ENCODE assay signal across 8 cellular contexts in genomic region chr11:6612816-6613136, GRCh38. TPM values are rescaled to one million over a fixed set of nuclear protein-coding genes. Genes with fewer than 3 reads are reported as not detected.
DNase-seq lines count a peak whose midpoint lies in the region; ATAC-seq and TF ChIP-seq lines count a peak whose summit lies in the region.

No MANE protein-coding gene starts in this region.

- peaks cover 12% of the 10 kb centered on the region; the same call in 1 of the 2 replicates for H3K79me2 ChIP-seq in OCI-LY7 (ENCODE audit: insufficient read depth, low read depth, low read length)
- H3K79me2 ChIP-seq in fibroblast of lung (ENCODE audit: control insufficient read depth, insufficient read depth, low read length) = peaks cover 44% of the 10 kb centered on the region

- POLR2A ChIA-PET in OCI-LY7 (lab: Charles Lee) = interaction anchor here (0.6 to 2.2 kb wide), 8 partner anchors 8 to 1376 kb away, joined by 3 to 22 read pairs (median 4); partner anchors contain the start of gene MRPL17

- no peak overlapping the region for H3K4me3 Mint-ChIP-seq in activated T-cell treated with anti-CD3 and anti-CD28 coated beads, Interleukin-2, amount 50 U/mL, for 72 hours
- H3K4me3 Mint-ChIP-seq in activated T-cell treated with anti-CD3 and anti-CD28 coated beads, Interleukin-2, amount 50 U/mL, for 4 hours = no peak overlapping the region

- H3K27me3 Mint-ChIP-seq in activated T-cell treated with anti-CD3 and anti-CD28 coated beads, Interleukin-2, amount 50 U/mL, for 72 hours (ENCODE audit: low read depth) = no peaks in the 10 kb centered on the region
- no peaks in the 10 kb centered on the region for H3K27me3 Mint-ChIP-seq in activated T-cell treated with anti-CD3 and anti-CD28 coated beads, Interleukin-2, amount 50 U/mL, for 4 hours (ENCODE audit: low read depth)

- no peak for DNase-seq in activated T-cell treated with anti-CD3 and anti-CD28 coated beads, Interleukin-2, amount 50 U/mL, for 72 hours
- no peak for DNase-seq in activated T-cell treated with anti-CD3 and anti-CD28 coated beads, Interleukin-2, amount 50 U/mL, for 4 hours
- DNase-seq in OCI-LY7 (ENCODE audit: low spot score) (no peak), fibroblast of lung (ENCODE audit: low read depth in 2 of 2) (no peak), psoas muscle (peak in 1 of 2 donors; percentile 51), ureter (ENCODE audit: low spot score) (no peak), LoVo (ENCODE audit: low spot score) (no peak)

- CTCF ChIA-PET in OCI-LY7 (lab: Charles Lee; ENCODE audit: unreplicated experiment) = interaction anchor here (0.8 to 1.5 kb wide), 3 partner anchors 8 to 34 kb away, joined by 3 to 8 read pairs (median 3); no protein-coding TSS in a partner anchor

- H4K20me1 ChIP-seq in OCI-LY7 (ENCODE audit: insufficient read depth, low read length) (peaks cover 9% of the 10 kb centered on the region; the same call in 1 of the 2 replicates), fibroblast of lung (ENCODE audit: control insufficient read depth, extremely low read depth, insufficient read depth, low read length) (no peaks in the 10 kb centered on the region)

- no peak overlapping the region for H3K9ac ChIP-seq in fibroblast of lung (ENCODE audit: insufficient read depth, low read length)

- H3K9me3 ChIP-seq in OCI-LY7 (ENCODE audit: low read length) = no peaks in the 10 kb centered on the region
- no peaks in the 10 kb centered on the region for H3K9me3 ChIP-seq in fibroblast of lung (ENCODE audit: control insufficient read depth, insufficient read depth, low read depth, low read length)
- H3K9me3 ChIP-seq in psoas muscle = no peaks in the 10 kb centered on the region

- 3 to 7% (median 4%) methylated on average over 7 of the region's 7 CpGs for WGBS in psoas muscle, 3 donors

- no peaks in the 10 kb centered on the region for H3K27me3 ChIP-seq in fibroblast of lung (ENCODE audit: control insufficient read depth, insufficient read depth, low read length)
- H3K27me3 ChIP-seq in psoas muscle (ENCODE audit: insufficient read depth in 3 of 3, low read length in 2 of 3) = no peaks in the 10 kb centered on the region

- H3K4me2 ChIP-seq in OCI-LY7 (ENCODE audit: low read length) (peak overlapping the region; percentile 93), fibroblast of lung (ENCODE audit: extremely low read depth, insufficient read depth, low read length) (peak overlapping the region; percentile 97)

- peak overlapping the region; percentile 87; the same call in 1 of the 2 replicates for H2AFZ ChIP-seq in OCI-LY7 (ENCODE audit: low read length)
- no peak overlapping the region for H2AFZ ChIP-seq in fibroblast of lung (ENCODE audit: low read length)

- H3K9me2 ChIP-seq in OCI-LY7 (ENCODE audit: insufficient read depth, low read length) = no peaks in the 10 kb centered on the region

- peak overlapping the region; percentile 87 for H3K4me3 ChIP-seq in OCI-LY7 (ENCODE audit: low read depth, low read length, poor library complexity, severe bottlenecking)
- peak overlapping the region; percentile 0 to 80 (median 61) for H3K4me3 ChIP-seq in fibroblast of lung (replicated peaks in 1 of 4; ENCODE audit: control extremely low read depth in 1 of 4, insufficient read depth in 1 of 4, low read depth in 3 of 4, low read length in 4 of 4)
- peak overlapping the region; percentile 80 for H3K4me3 ChIP-seq in psoas muscle

- H3K4me1 ChIP-seq in OCI-LY7 (ENCODE audit: insufficient read depth, low read length, poor library complexity, severe bottlenecking) (peaks cover 26% of the 10 kb centered on the region), fibroblast of lung (ENCODE audit: control insufficient read depth, extremely low read depth, insufficient read depth, low read length) (peaks cover 20% of the 10 kb centered on the region), psoas muscle (peaks cover 30% of the 10 kb centered on the region)

- H3K36me3 ChIP-seq in OCI-LY7 (ENCODE audit: insufficient read depth, low read length) (peaks cover 43% of the 10 kb centered on the region), fibroblast of lung (ENCODE audit: control insufficient read depth, insufficient read depth, low read length) (peaks cover 36% of the 10 kb centered on the region), psoas muscle (ENCODE audit: insufficient read depth in 1 of 2, low read depth in 1 of 2) (peaks cover 16 to 72% of the 10 kb centered on the region in 2 donors)

- H3K27ac ChIP-seq in OCI-LY7 (ENCODE audit: low read depth, low read length, poor library complexity, severe bottlenecking) = peak overlapping the region; percentile 89
- peak overlapping the region; percentile 93 for H3K27ac ChIP-seq in fibroblast of lung (ENCODE audit: insufficient read depth, low read length)
- peak overlapping the region; percentile 100 for H3K27ac ChIP-seq in psoas muscle

- no peaks in the 10 kb centered on the region for H3K9me3 Mint-ChIP-seq in activated T-cell treated with anti-CD3 and anti-CD28 coated beads, Interleukin-2, amount 50 U/mL, for 72 hours
- no peaks in the 10 kb centered on the region for H3K9me3 Mint-ChIP-seq in activated T-cell treated with anti-CD3 and anti-CD28 coated beads, Interleukin-2, amount 50 U/mL, for 4 hours

- peaks cover 36% of the 10 kb centered on the region for H3K4me1 Mint-ChIP-seq in activated T-cell treated with anti-CD3 and anti-CD28 coated beads, Interleukin-2, amount 50 U/mL, for 72 hours (ENCODE audit: low read depth)
- peaks cover 41% of the 10 kb centered on the region for H3K4me1 Mint-ChIP-seq in activated T-cell treated with anti-CD3 and anti-CD28 coated beads, Interleukin-2, amount 50 U/mL, for 4 hours (ENCODE audit: low read depth)

- BruUV-seq in OCI-LY7 (replicated peaks; lab: Mats Ljungman, UMichigan) = no TSS peak

- TF ChIP-seq CTCF in OCI-LY7 (conservative IDR thresholded peaks at IDR 0.05; ENCODE audit: low read length) (peak; percentile 83), fibroblast of lung (conservative IDR thresholded peaks at IDR 0.05 in 1 of 2, IDR thresholded peaks at IDR 0.05 in 1 of 2; ENCODE audit: low read depth in 1 of 2, low read length in 2 of 2) (peak; percentile 31 to 49), psoas muscle (IDR thresholded peaks at IDR 0.05) (peak; percentile 42)

- peaks cover 6 to 26% of the 10 kb centered on the region in 2 donors for H3K36me3 Mint-ChIP-seq in activated T-cell treated with anti-CD3 and anti-CD28 coated beads, Interleukin-2, amount 50 U/mL, for 72 hours (ENCODE audit: insufficient read depth in 2 of 2)
- peaks cover 34% of the 10 kb centered on the region for H3K36me3 Mint-ChIP-seq in activated T-cell treated with anti-CD3 and anti-CD28 coated beads, Interleukin-2, amount 50 U/mL, for 4 hours (ENCODE audit: insufficient read depth)

- intact Hi-C loops in OCI-LY7 (cut with micrococcal nuclease; ENCODE audit: unreplicated experiment) = loop anchor here (1.0 to 2.0 kb wide), 2 partner anchors 34 to 71 kb away; partner anchors contain the start of gene MRPL17
- intact Hi-C loops in psoas muscle (cut with DNase I) = loop anchor here (5.0 to 10.0 kb wide), 2 partner anchors 130 to 378 kb away; partner anchors contain the start of genes ARFIP2 (in 1 of the 2), CNGA4 (in 1 of the 2), FHIP1B (in 1 of the 2) and TIMM10B (in 1 of the 2)

- no peak overlapping the region for H3K27ac Mint-ChIP-seq in activated T-cell treated with anti-CD3 and anti-CD28 coated beads, Interleukin-2, amount 50 U/mL, for 72 hours

- ATAC-seq in activated T-cell treated with anti-CD3 and anti-CD28 coated beads, Interleukin-2, amount 50 U/mL, for 72 hours (replicated peaks in 1 of 2) = peak; percentile 6 to 16
- ATAC-seq in activated T-cell treated with anti-CD3 and anti-CD28 coated beads, Interleukin-2, amount 50 U/mL, for 4 hours = no peak
- ATAC-seq in HG03045 (IDR thresholded peaks at IDR 0.05; ENCODE audit: unreplicated experiment) (peak; percentile 15), psoas muscle (peak; percentile 22 to 54 (median 39))

RNA-seq across cellular contexts. Expression of gene TAF10, which starts 0.8 kb away (rescaled TPM):
- total RNA-seq in activated T-cell treated with anti-CD3 and anti-CD28 coated beads, Interleukin-2, amount 50 U/mL, for 72 hours = 100 to 1,000 TPM; 108 to 123 TPM
- 100 to 1,000 TPM; 163 to 191 (median 188) TPM for total RNA-seq in activated T-cell treated with anti-CD3 and anti-CD28 coated beads, Interleukin-2, amount 50 U/mL, for 4 hours
- total RNA-seq in OCI-LY7 (2014; rRNA removed; shearing (Covaris generic)) = 97.0 and 117 TPM in 2 replicates
- total RNA-seq in OCI-LY7 (2022) (139 and 146 TPM in 2 replicates), fibroblast of lung (61.9 and 77.8 TPM in 2 replicates), psoas muscle (100 to 1,000 TPM in 2 of 4 donors, 10 to 100 TPM in 2; 70.4 to 119 (median 99.5) TPM), ureter (176 TPM)
- polyA plus RNA-seq in fibroblast of lung (142 and 176 TPM in 2 replicates), psoas muscle (10 to 100 TPM; 67.0 to 80.3 (median 67.1) TPM)
- 314 and 382 TPM in 2 replicates for polyA plus RNA-seq in fibroblast of lung (2012)
- polyA minus RNA-seq in fibroblast of lung (ENCODE audit: low replicate concordance) = 228 and 438 TPM in 2 replicates

RNA-seq across cellular contexts. Expression of gene TPP1, which starts 6.4 kb away (rescaled TPM):
- 10 to 100 TPM; 56.0 to 62.1 TPM for total RNA-seq in activated T-cell treated with anti-CD3 and anti-CD28 coated beads, Interleukin-2, amount 50 U/mL, for 72 hours
- total RNA-seq in activated T-cell treated with anti-CD3 and anti-CD28 coated beads, Interleukin-2, amount 50 U/mL, for 4 hours = 10 to 100 TPM; 25.4 to 35.6 (median 27.3) TPM
- 11.9 and 16.6 TPM in 2 replicates for total RNA-seq in OCI-LY7 (2014; rRNA removed; shearing (Covaris generic))
- total RNA-seq in OCI-LY7 (2022) (41.1 and 45.4 TPM in 2 replicates), fibroblast of lung (93.7 and 127 TPM in 2 replicates), psoas muscle (10 to 100 TPM; 28.0 to 50.2 (median 35.8) TPM), ureter (60.0 TPM)
- polyA plus RNA-seq in fibroblast of lung (136 and 195 TPM in 2 replicates), psoas muscle (10 to 100 TPM; 11.8 to 30.0 (median 21.6) TPM)
- polyA plus RNA-seq in fibroblast of lung (2012) = 76.3 and 89.6 TPM in 2 replicates
- polyA minus RNA-seq in fibroblast of lung (ENCODE audit: low replicate concordance) = 189 and 228 TPM in 2 replicates

RNA-seq across cellular contexts. Expression of gene ILK, which starts 9.2 kb away (rescaled TPM):
- total RNA-seq in activated T-cell treated with anti-CD3 and anti-CD28 coated beads, Interleukin-2, amount 50 U/mL, for 72 hours = 100 to 1,000 TPM; 114 to 118 TPM
- total RNA-seq in activated T-cell treated with anti-CD3 and anti-CD28 coated beads, Interleukin-2, amount 50 U/mL, for 4 hours = 10 to 100 TPM; 38.6 to 48.9 (median 45.0) TPM
- total RNA-seq in OCI-LY7 (2014; rRNA removed; shearing (Covaris generic)) = 52.0 and 64.8 TPM in 2 replicates
- 80.3 and 88.2 TPM in 2 replicates for total RNA-seq in OCI-LY7 (2022)
- total RNA-seq in fibroblast of lung = 136 and 176 TPM in 2 replicates
- 420 and 461 TPM in 2 replicates for polyA plus RNA-seq in fibroblast of lung
- 336 and 355 TPM in 2 replicates for polyA plus RNA-seq in fibroblast of lung (2012)
- 406 and 477 TPM in 2 replicates for polyA minus RNA-seq in fibroblast of lung (ENCODE audit: low replicate concordance)
- 10 to 100 TPM; 68.3 to 96.6 (median 84.3) TPM for total RNA-seq in psoas muscle
- polyA plus RNA-seq in psoas muscle = 100 to 1,000 TPM in 2 of 3 donors, 10 to 100 TPM in 1; 75.8 to 173 (median 104) TPM
- 192 TPM for total RNA-seq in ureter

RNA-seq across cellular contexts. Expression of gene RRP8, which starts 9.4 kb away (rescaled TPM):
- 10 to 100 TPM; 25.0 to 31.5 TPM for total RNA-seq in activated T-cell treated with anti-CD3 and anti-CD28 coated beads, Interleukin-2, amount 50 U/mL, for 72 hours
- 10 to 100 TPM; 37.8 to 48.2 (median 41.4) TPM for total RNA-seq in activated T-cell treated with anti-CD3 and anti-CD28 coated beads, Interleukin-2, amount 50 U/mL, for 4 hours
- 26.4 and 29.4 TPM in 2 replicates for total RNA-seq in OCI-LY7 (2014; rRNA removed; shearing (Covaris generic))
- total RNA-seq in OCI-LY7 (2022) = 25.0 and 33.6 TPM in 2 replicates
- total RNA-seq in fibroblast of lung = 9.2 and 12.1 TPM in 2 replicates
- 12.6 and 13.2 TPM in 2 replicates for polyA plus RNA-seq in fibroblast of lung
- polyA plus RNA-seq in fibroblast of lung (2012) = 10.3 and 15.2 TPM in 2 replicates
- polyA minus RNA-seq in fibroblast of lung (ENCODE audit: low replicate concordance) = 5.9 and 12.7 TPM in 2 replicates
- total RNA-seq in psoas muscle = 10 to 100 TPM; 11.6 to 18.6 (median 15.5) TPM
- 10 to 100 TPM; 18.4 to 34.0 (median 26.1) TPM for polyA plus RNA-seq in psoas muscle
- 28.0 TPM for total RNA-seq in ureter

RNA-seq across cellular contexts. Expression of gene DCHS1, which starts 42.8 kb away (rescaled TPM):
- 1 to 10 TPM; 2.1 to 2.9 TPM for total RNA-seq in activated T-cell treated with anti-CD3 and anti-CD28 coated beads, Interleukin-2, amount 50 U/mL, for 72 hours
- total RNA-seq in activated T-cell treated with anti-CD3 and anti-CD28 coated beads, Interleukin-2, amount 50 U/mL, for 4 hours = under 1 TPM; 0.28 to 0.40 (median 0.33) TPM
- 0.67 and 1.1 TPM in 2 replicates for total RNA-seq in OCI-LY7 (2014; rRNA removed; shearing (Covaris generic))
- total RNA-seq in OCI-LY7 (2022) (0.53 and 0.67 TPM in 2 replicates), fibroblast of lung (11.0 and 23.9 TPM in 2 replicates), psoas muscle (1 to 10 TPM; 3.2 to 7.2 (median 5.4) TPM), ureter (26.0 TPM)
- polyA plus RNA-seq in fibroblast of lung (0.92 and 5.0 TPM in 2 replicates), psoas muscle (1 to 10 TPM in 2 of 3 donors, under 1 TPM in 1; 0.98 to 1.7 (median 1.1) TPM)
- polyA plus RNA-seq in fibroblast of lung (2012) = 1.9 and 8.5 TPM in 2 replicates
- 17.9 and 76.9 TPM in 2 replicates for polyA minus RNA-seq in fibroblast of lung (ENCODE audit: low replicate concordance)

Comparison
In these comparisons a context has a peak if more than half of its experiments do, and no peak if none do; other contexts are left out.
1. ATAC-seq: peak in activated T-cell treated with anti-CD3 and anti-CD28 coated beads, Interleukin-2, amount 50 U/mL, for 72 hours (2 of 2), HG03045 (single experiment) and psoas muscle (4 of 4); none in activated T-cell treated with anti-CD3 and anti-CD28 coated beads, Interleukin-2, amount 50 U/mL, for 4 hours (0 of 2).
2. Peak in every context shown above with its lines, with median percentiles within 50 percentile points of each other: H3K27ac ChIP-seq, H3K4me3 ChIP-seq and CTCF ChIP-seq.